17 cellular contexts compared by ENCODE assay signal in genomic region chr15:101183926-101184305, GRCh38.
DNase-seq lines count a peak whose midpoint lies in the region; ATAC-seq, FAIRE-seq and TF ChIP-seq lines count a peak whose summit lies in the region.
"Had no signal": no experiment of that assay in that cellular context is flagged by ENCODE, and none has a peak within 500 bp of the region (broad histone marks: within the 10 kb centered on the region; RNA-seq: fewer than 3 reads in every experiment).

No MANE protein-coding gene starts in this region.

- intact Hi-C loops in endothelial cell of umbilical vein (cut with micrococcal nuclease): loop anchor here (1.0 to 10.0 kb wide), 4 partner anchors 17 to 279 kb away; partner anchors contain the start of gene CHSY1
- intact Hi-C loops in gastrocnemius medialis (cut with DNase I; ENCODE audit: low total_unique reads): no loop called here

- no peak for FAIRE-seq in endothelial cell of umbilical vein (lab: Jason Lieb, UNC)

- no peaks in the 10 kb centered on the region for H3K27me3 Mint-ChIP-seq in stimulated activated naive CD8-positive, alpha-beta T cell treated with anti-CD3 and anti-CD28 coated beads, Interleukin-15, Interleukin-2, amounts not matched to agents 100 ng/mL and 50 ng/mL, for 24 hours
- H3K27me3 Mint-ChIP-seq in stimulated activated naive CD8-positive, alpha-beta T cell treated with anti-CD3 and anti-CD28 coated beads, Interleukin-15, amount 100 ng/mL, for 72 hours: no peaks in the 10 kb centered on the region
- H3K27me3 Mint-ChIP-seq: memory B cell had no signal

- peak overlapping the region; percentile 14 for H3K9ac ChIP-seq in endothelial cell of umbilical vein (replicated peaks; ENCODE audit: extremely low read depth, insufficient read depth, low read length)

- no peak for ATAC-seq in stimulated activated naive CD8-positive, alpha-beta T cell treated with anti-CD3 and anti-CD28 coated beads, Interleukin-15, amount 100 ng/mL, for 72 hours
- ATAC-seq in gastrocnemius medialis (no peak), HG02885 (IDR thresholded peaks at IDR 0.05; ENCODE audit: poor library complexity, unreplicated experiment) (no peak)
- ATAC-seq: natural killer cell had no signal

- H3K4me1 Mint-ChIP-seq in stimulated activated naive CD8-positive, alpha-beta T cell treated with anti-CD3 and anti-CD28 coated beads, Interleukin-15, Interleukin-2, amounts not matched to agents 100 ng/mL and 50 ng/mL, for 24 hours (ENCODE audit: low read depth): peaks cover 84% of the 10 kb centered on the region
- peaks cover 85% of the 10 kb centered on the region for H3K4me1 Mint-ChIP-seq in stimulated activated naive CD8-positive, alpha-beta T cell treated with anti-CD3 and anti-CD28 coated beads, Interleukin-15, amount 100 ng/mL, for 72 hours

- H3K27me3 ChIP-seq in endothelial cell of umbilical vein (ENCODE audit: control insufficient read depth in 2 of 2, insufficient read depth in 2 of 2, low read length in 2 of 2): no peaks in the 10 kb centered on the region
- H3K27me3 ChIP-seq in gastrocnemius medialis: no peaks in the 10 kb centered on the region
- H3K27me3 ChIP-seq: BE2C, testis had no signal

- no peak overlapping the region for H3K4me3 Mint-ChIP-seq in stimulated activated naive CD8-positive, alpha-beta T cell treated with anti-CD3 and anti-CD28 coated beads, Interleukin-15, Interleukin-2, amounts not matched to agents 100 ng/mL and 50 ng/mL, for 24 hours
- H3K4me3 Mint-ChIP-seq in stimulated activated naive CD8-positive, alpha-beta T cell treated with anti-CD3 and anti-CD28 coated beads, Interleukin-15, amount 100 ng/mL, for 72 hours: no peak overlapping the region
- H3K4me3 Mint-ChIP-seq: immature natural killer cell, memory B cell, natural killer cell had no signal

- dilution Hi-C loops in endothelial cell of umbilical vein (cut with MboI; ENCODE audit: extremely low pct_ligation_motif_present, low sequenced_read_pairs): no loop called here

- no peak for TF ChIP-seq POLR2A in endothelial cell of umbilical vein (IDR thresholded peaks at IDR 0.05; ENCODE audit: low read depth, low read length)
- TF ChIP-seq POLR2A in gastrocnemius medialis (IDR thresholded peaks at IDR 0.05): no peak

- peak overlapping the region; percentile 40 for H3K27ac Mint-ChIP-seq in stimulated activated naive CD8-positive, alpha-beta T cell treated with anti-CD3 and anti-CD28 coated beads, Interleukin-15, Interleukin-2, amounts not matched to agents 100 ng/mL and 50 ng/mL, for 24 hours
- H3K27ac Mint-ChIP-seq in stimulated activated naive CD8-positive, alpha-beta T cell treated with anti-CD3 and anti-CD28 coated beads, Interleukin-15, amount 100 ng/mL, for 72 hours: no peak overlapping the region
- H3K27ac Mint-ChIP-seq: memory B cell, natural killer cell had no signal

- POLR2A ChIA-PET in endothelial cell of umbilical vein (lab: Charles Lee): interaction anchor here (0.8 to 1.4 kb wide), 2 partner anchors 16 to 64 kb away, joined by 4 to 8 read pairs; no protein-coding TSS in a partner anchor

- TF ChIP-seq CTCF in endothelial cell of umbilical vein (IDR thresholded peaks at IDR 0.05; ENCODE audit: extremely low read depth in 1 of 2, insufficient read depth in 1 of 2, low read depth in 1 of 2, low read length in 2 of 2) (no peak), gastrocnemius medialis (IDR thresholded peaks at IDR 0.05 in 4 of 5, conservative IDR thresholded peaks at IDR 0.05 in 1 of 5) (no peak)

- H3K4me1 ChIP-seq in endothelial cell of umbilical vein (ENCODE audit: control insufficient read depth, extremely low read depth, insufficient read depth, low read length): peaks cover 53% of the 10 kb centered on the region
- peaks cover 32 to 60% of the 10 kb centered on the region in 2 donors for H3K4me1 ChIP-seq in gastrocnemius medialis

- H4K20me1 ChIP-seq in endothelial cell of umbilical vein (replicated peaks; ENCODE audit: control insufficient read depth, extremely low read depth, insufficient read depth, low read length): no peaks in the 10 kb centered on the region

- BruUV-seq in endothelial cell of umbilical vein (replicated peaks; lab: Mats Ljungman, UMichigan): no TSS peak

- peaks cover 60% of the 10 kb centered on the region for H3K79me2 ChIP-seq in endothelial cell of umbilical vein (ENCODE audit: control insufficient read depth, insufficient read depth, low read length)

- H3K36me3 Mint-ChIP-seq in stimulated activated naive CD8-positive, alpha-beta T cell treated with anti-CD3 and anti-CD28 coated beads, Interleukin-15, Interleukin-2, amounts not matched to agents 100 ng/mL and 50 ng/mL, for 24 hours (ENCODE audit: low read depth): peaks cover 59% of the 10 kb centered on the region
- H3K36me3 Mint-ChIP-seq: natural killer cell had no signal

- CTCF ChIA-PET in endothelial cell of umbilical vein (lab: Charles Lee): interaction anchor here (0.8 to 1.6 kb wide), 5 partner anchors 12 to 62 kb away, joined by 3 to 8 read pairs (median 4); no protein-coding TSS in a partner anchor

- in situ Hi-C loops in gastrocnemius medialis (cut with MboI; ENCODE audit: low sequenced_read_pairs in 4 of 4): no loop called here

- H3K36me3 ChIP-seq in endothelial cell of umbilical vein (ENCODE audit: control insufficient read depth in 2 of 2, extremely low read depth in 1 of 2, insufficient read depth in 2 of 2, low read length in 2 of 2) (no peaks in the 10 kb centered on the region), gastrocnemius medialis (no peaks in the 10 kb centered on the region)

- H3K4me3 ChIP-seq in endothelial cell of umbilical vein (replicated peaks in 1 of 3; ENCODE audit: insufficient read depth in 1 of 3, low read depth in 1 of 3, low read length in 3 of 3): no peak overlapping the region
- no peak overlapping the region for H3K4me3 ChIP-seq in gastrocnemius medialis
- H3K4me3 ChIP-seq: PC-9, testis had no signal

- no peak for DNase-seq in stimulated activated naive CD8-positive, alpha-beta T cell treated with anti-CD3 and anti-CD28 coated beads, Interleukin-15, amount 100 ng/mL, for 72 hours
- DNase-seq in endothelial cell of umbilical vein (ENCODE audit: low read depth, low spot score) (no peak), gastrocnemius medialis (no peak), NAMALWA (ENCODE audit: low spot score) (no peak)
- DNase-seq in activated CD4-positive, CD25-positive, alpha-beta regulatory T cell (lab: John Stamatoyannopoulos, UW): no peak
- DNase-seq: activated gamma-delta T cell treated with Interleukin-2 at 50 U/mL for 16 hours; BE2C; central memory CD4-positive, alpha-beta T cell; immature natural killer cell; natural killer cell; NCI-H82; PC-9; T-helper 2 cell; testis had no signal

- H3K27ac ChIP-seq in endothelial cell of umbilical vein (ENCODE audit: insufficient read depth, low read depth, low read length): peak overlapping the region; percentile 57
- H3K27ac ChIP-seq in gastrocnemius medialis: peak overlapping the region in 3 of 4 donors; percentile 5 to 45 (median 14)
- H3K27ac ChIP-seq: PC-9, testis had no signal

- peak overlapping the region; percentile 46 for H3K4me2 ChIP-seq in endothelial cell of umbilical vein (ENCODE audit: insufficient read depth, low read length)
- H3K4me2 ChIP-seq: PC-9 had no signal

- H3K9me3 Mint-ChIP-seq in stimulated activated naive CD8-positive, alpha-beta T cell treated with anti-CD3 and anti-CD28 coated beads, Interleukin-15, Interleukin-2, amounts not matched to agents 100 ng/mL and 50 ng/mL, for 24 hours: no peaks in the 10 kb centered on the region
- no peaks in the 10 kb centered on the region for H3K9me3 Mint-ChIP-seq in stimulated activated naive CD8-positive, alpha-beta T cell treated with anti-CD3 and anti-CD28 coated beads, Interleukin-15, amount 100 ng/mL, for 72 hours
- H3K9me3 Mint-ChIP-seq: immature natural killer cell, memory B cell, natural killer cell had no signal

- no peaks in the 10 kb centered on the region for H3K9me3 ChIP-seq in endothelial cell of umbilical vein (replicated peaks; ENCODE audit: control insufficient read depth, insufficient read depth, low read length)
- no peaks in the 10 kb centered on the region for H3K9me3 ChIP-seq in gastrocnemius medialis
- H3K9me3 ChIP-seq: BE2C, testis had no signal

- no peak overlapping the region for H2AFZ ChIP-seq in endothelial cell of umbilical vein (ENCODE audit: low read depth, low read length)
- H2AFZ ChIP-seq: PC-9 had no signal

- H3K9me1 ChIP-seq in endothelial cell of umbilical vein (replicated peaks; ENCODE audit: control insufficient read depth, extremely low read depth, insufficient read depth, low read length): no peaks in the 10 kb centered on the region

TF ChIP-seq in endothelial cell of umbilical vein, 7 proteins besides CTCF, POLR2A, EP300 and RAD21:
- TF ChIP-seq EZH2 (IDR thresholded peaks at IDR 0.05; ENCODE audit: borderline replicate concordance, low read depth, low read length, severe bottlenecking) (no peak), JUN (IDR thresholded peaks at IDR 0.05; ENCODE audit: borderline replicate concordance, insufficient read depth, insufficient read length, low read depth) (no peak), FOS (IDR thresholded peaks at IDR 0.05; ENCODE audit: borderline replicate concordance, insufficient read depth, low read length) (no peak), POLR2AphosphoS5 (IDR thresholded peaks at IDR 0.05; ENCODE audit: insufficient read depth, low read depth, low read length) (no peak), GATA2 (IDR thresholded peaks at IDR 0.05; ENCODE audit: insufficient read depth, insufficient read length, low read depth, low read length) (no peak), MYC (IDR thresholded peaks at IDR 0.05; ENCODE audit: low read depth, low read length) (no peak)
- TF ChIP-seq, protein P1, sequence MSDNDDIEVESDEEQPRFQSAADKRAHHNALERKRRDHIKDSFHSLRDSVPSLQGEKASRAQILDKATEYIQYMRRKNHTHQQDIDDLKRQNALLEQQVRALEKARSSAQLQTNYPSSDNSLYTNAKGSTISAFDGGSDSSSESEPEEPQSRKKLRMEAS (IDR thresholded peaks at IDR 0.05; ENCODE audit: insufficient read depth, insufficient read length): no peak
